ENCODE assay signal across 24 cellular contexts in the genomic region with DNA sequence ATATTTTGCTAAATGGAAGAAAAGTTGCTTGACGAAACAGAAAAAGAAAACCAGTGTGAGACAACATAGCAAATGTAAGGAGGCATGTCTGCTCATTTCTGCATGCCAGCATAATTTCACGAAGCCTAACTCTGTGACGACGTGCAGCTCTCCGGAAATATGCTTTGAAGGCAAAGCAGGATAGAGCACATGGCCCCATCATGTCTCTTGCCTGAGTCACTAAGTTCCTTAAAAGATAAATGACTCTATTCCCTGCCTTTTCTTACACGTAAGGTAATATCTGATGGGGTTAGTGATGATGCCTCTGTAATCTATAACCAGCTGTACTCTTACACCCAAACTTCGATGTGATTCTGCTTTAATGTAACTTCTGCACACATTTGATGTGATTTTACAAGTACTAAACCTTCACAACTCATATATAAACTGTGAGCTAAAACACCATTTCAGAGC.
DNase-seq lines count a peak whose midpoint lies in the region; ATAC-seq and TF ChIP-seq lines count a peak whose summit lies in the region.
"Had no signal": no experiment of that assay in that cellular context is flagged by ENCODE, and none has a peak within 500 bp of the region (broad histone marks: within the 10 kb centered on the region; RNA-seq: fewer than 3 reads in every experiment).

No MANE protein-coding gene starts in this region.

- POLR2A ChIA-PET in OCI-LY7 (lab: Charles Lee): interaction anchor here (0.8 to 5.4 kb wide), 17 partner anchors 9 to 323 kb away, joined by 3 to 47 read pairs (median 3); a partner anchor contains a TSS

- no peaks in the 10 kb centered on the region for H3K79me2 ChIP-seq in OCI-LY7 (ENCODE audit: insufficient read depth, low read depth, low read length)
- no peaks in the 10 kb centered on the region for H3K79me2 ChIP-seq in Karpas-422 (ENCODE audit: low read length)

- peak overlapping the region; percentile 32; the same call in 1 of the 2 replicates for H2AFZ ChIP-seq in OCI-LY7 (ENCODE audit: low read length)
- H2AFZ ChIP-seq in Karpas-422 (ENCODE audit: low read length): no peak overlapping the region

- H3K4me2 ChIP-seq in OCI-LY7 (ENCODE audit: low read length) (no peak overlapping the region), Karpas-422 (ENCODE audit: low read depth, low read length, poor library complexity, severe bottlenecking) (no peak overlapping the region)
- H3K4me2 ChIP-seq: A549 had no signal

- H3K9ac ChIP-seq in Karpas-422 (ENCODE audit: low read length): no peak overlapping the region

- H3K4me3 ChIP-seq in AG10803 (ENCODE audit: low read length) (no peak overlapping the region), OCI-LY7 (ENCODE audit: low read depth, low read length, poor library complexity, severe bottlenecking) (no peak overlapping the region), right lobe of liver (no peak overlapping the region), Karpas-422 (ENCODE audit: low read length) (no peak overlapping the region)
- H3K4me3 ChIP-seq: A549, ascending aorta, colonic mucosa, heart left ventricle, sigmoid colon, vagina had no signal

- no peak for TF ChIP-seq CTCF in AG10803 (conservative IDR thresholded peaks at IDR 0.05; ENCODE audit: low read length)
- no peak for TF ChIP-seq CTCF in OCI-LY7 (conservative IDR thresholded peaks at IDR 0.05; ENCODE audit: low read length)
- no peak for TF ChIP-seq CTCF in right lobe of liver (IDR thresholded peaks at IDR 0.05)

- H3K9me3 ChIP-seq in OCI-LY7 (ENCODE audit: low read length): no peaks in the 10 kb centered on the region
- H3K9me3 ChIP-seq in right lobe of liver: no peaks in the 10 kb centered on the region
- no peaks in the 10 kb centered on the region for H3K9me3 ChIP-seq in Karpas-422 (ENCODE audit: low read length)
- H3K9me3 ChIP-seq: A549, ascending aorta, colonic mucosa, heart left ventricle, sigmoid colon, vagina had no signal

- intact Hi-C loops in OCI-LY7 (cut with micrococcal nuclease; ENCODE audit: unreplicated experiment) (no loop called here), right lobe of liver (cut with DNase I) (no loop called here)

- no peaks in the 10 kb centered on the region for H3K27me3 ChIP-seq in right lobe of liver
- no peaks in the 10 kb centered on the region for H3K27me3 ChIP-seq in Karpas-422 (ENCODE audit: low read length)
- H3K27me3 ChIP-seq: ascending aorta, colonic mucosa, heart left ventricle, sigmoid colon, vagina had no signal

- TF ChIP-seq POLR2A in erythroblast (IDR thresholded peaks at IDR 0.05; ENCODE audit: low read length) (no peak), right lobe of liver (IDR thresholded peaks at IDR 0.05) (no peak)

- H4K20me1 ChIP-seq in OCI-LY7 (ENCODE audit: insufficient read depth, low read length): no peaks in the 10 kb centered on the region
- H4K20me1 ChIP-seq in Karpas-422 (ENCODE audit: insufficient read depth, low read depth, low read length): no peaks in the 10 kb centered on the region

- peaks cover 33% of the 10 kb centered on the region for H3K4me1 ChIP-seq in OCI-LY7 (ENCODE audit: insufficient read depth, low read length, poor library complexity, severe bottlenecking)
- no peaks in the 10 kb centered on the region for H3K4me1 ChIP-seq in right lobe of liver
- no peaks in the 10 kb centered on the region; the same call in 1 of the 2 replicates for H3K4me1 ChIP-seq in Karpas-422 (ENCODE audit: low read length)
- H3K4me1 ChIP-seq: A549, ascending aorta, colonic mucosa, vagina had no signal

- peak; percentile 71 for DNase-seq in AG10803 (ENCODE audit: low read depth)
- DNase-seq in OCI-LY7 (ENCODE audit: low spot score): no peak
- peak; percentile 60 to 69 for DNase-seq in erythroblast (lab: John Stamatoyannopoulos, UW)
- DNase-seq in right lobe of liver: no peak
- no peak for DNase-seq in Karpas-422
- DNase-seq in NCI-H1092 treated with DMSO at 0.1 percent for 48 hours (lab: John Stamatoyannopoulos, UW): no peak
- no peak for DNase-seq in NCI-H2081 treated with DMSO at 0.1 percent for 48 hours (lab: John Stamatoyannopoulos, UW)
- DNase-seq in NCI-H446 (lab: John Stamatoyannopoulos, UW): no peak
- DNase-seq: activated CD4-positive, alpha-beta T cell treated with anti-CD3 and anti-CD28 coated beads for 1 hour; activated CD8-positive, alpha-beta memory T cell treated with anti-CD3 and anti-CD28 coated beads, Interleukin-2, amount 50 U/mL, for 48 hours; activated naive CD4-positive, alpha-beta T cell treated with Interleukin-2 at 50 U/mL for 16 hours; CD4-positive, alpha-beta memory T cell; colonic mucosa; DMS79 treated with DMSO at 0.1 percent for 48 hours; heart left ventricle; NCI-H1694; occipital lobe; sigmoid colon; stimulated activated CD4-positive, alpha-beta T cell treated with anti-CD3 and anti-CD28 coated beads, Interleukin-2, amount 100 ng/mL, for 24 hours; T-helper 2 cell had no signal

- 72% methylated on average over 7 of the region's 7 CpGs for WGBS in right lobe of liver (ENCODE audit: insufficient coverage, low coverage, low lambda C conversion rate, missing lambda C conversion rate)

- BruUV-seq in OCI-LY7 (replicated peaks; lab: Mats Ljungman, UMichigan): no TSS peak

- H3K27ac ChIP-seq in OCI-LY7 (ENCODE audit: low read depth, low read length, poor library complexity, severe bottlenecking) (no peak overlapping the region), right lobe of liver (no peak overlapping the region), Karpas-422 (ENCODE audit: low read length) (no peak overlapping the region)
- H3K27ac ChIP-seq: A549, ascending aorta, colonic mucosa, heart left ventricle, sigmoid colon, vagina had no signal

- peak; percentile 46 to 78 (median 74) for ATAC-seq in right lobe of liver
- ATAC-seq: A549, HCT116, heart left ventricle had no signal

- H3K36me3 ChIP-seq in OCI-LY7 (ENCODE audit: insufficient read depth, low read length) (no peaks in the 10 kb centered on the region), right lobe of liver (no peaks in the 10 kb centered on the region), Karpas-422 (ENCODE audit: insufficient read depth, low read length) (no peaks in the 10 kb centered on the region)
- H3K36me3 ChIP-seq: ascending aorta, colonic mucosa, sigmoid colon, vagina had no signal

- CTCF ChIA-PET in OCI-LY7 (lab: Charles Lee; ENCODE audit: unreplicated experiment): no interaction called here

- no peaks in the 10 kb centered on the region for H3K9me2 ChIP-seq in OCI-LY7 (ENCODE audit: insufficient read depth, low read length)
- no peaks in the 10 kb centered on the region for H3K9me2 ChIP-seq in Karpas-422 (replicated peaks; ENCODE audit: insufficient read depth, low read length)

Comparison
In these comparisons a context has a peak if more than half of its experiments do, and no peak if none do; other contexts are left out.
1. DNase-seq: peak in AG10803 (single experiment) and erythroblast (2 of 2); none in OCI-LY7 (single experiment), right lobe of liver (0 of 3), Karpas-422 (single experiment), NCI-H1092 treated with DMSO at 0.1 percent for 48 hours (single experiment), NCI-H2081 treated with DMSO at 0.1 percent for 48 hours (single experiment) and NCI-H446 (0 of 2).